In the genomic region with DNA sequence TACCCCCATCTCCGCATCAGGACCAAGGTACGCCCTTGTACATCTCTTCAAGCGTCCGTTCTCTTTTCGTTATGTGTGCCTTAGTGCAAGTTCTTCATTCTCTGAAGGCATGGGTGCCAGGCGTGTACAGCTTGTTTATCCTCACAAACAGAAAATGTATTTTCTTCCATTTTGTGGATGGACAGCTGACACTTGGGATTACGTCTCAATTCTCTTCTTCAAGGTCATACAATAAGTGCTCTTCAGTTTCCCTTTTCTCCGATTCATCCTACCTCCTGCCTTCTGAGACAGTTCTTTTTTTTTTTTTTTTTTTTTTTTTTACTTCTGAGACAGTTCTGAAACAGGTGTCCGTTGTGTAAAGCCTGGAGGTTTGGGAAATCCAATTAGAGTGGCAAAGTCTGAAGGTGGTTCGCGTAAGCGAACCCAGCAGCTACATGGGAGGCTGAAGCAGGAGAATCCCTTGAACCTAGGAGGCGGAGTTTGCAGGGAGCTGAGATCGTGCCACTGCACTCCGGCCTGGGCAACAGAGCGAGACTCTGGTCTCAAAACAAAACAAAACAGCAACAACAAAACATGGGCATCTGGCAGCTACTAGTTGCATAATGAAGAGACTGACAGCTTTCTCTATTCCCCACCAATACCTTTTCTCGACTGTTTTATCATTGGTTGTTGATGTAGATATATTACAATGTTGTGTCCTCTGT, we compare ENCODE assay signal across 8 cellular contexts. TPM values are rescaled to one million over a fixed set of nuclear protein-coding genes. Genes with fewer than 3 reads are reported as not detected.
DNase-seq lines count a peak whose midpoint lies in the region; ATAC-seq and TF ChIP-seq lines count a peak whose summit lies in the region.

No MANE protein-coding gene starts in this region.

- no peak for TF ChIP-seq CTCF in GM12865 (IDR thresholded peaks at IDR 0.05; ENCODE audit: insufficient read depth, low read depth, low read length, missing control alignments)
- no peak for TF ChIP-seq CTCF in OCI-LY1 (IDR thresholded peaks at IDR 0.05; ENCODE audit: low read length)
- TF ChIP-seq CTCF in epithelial cell of esophagus (IDR thresholded peaks at IDR 0.05; ENCODE audit: insufficient read depth, low read depth, low read length, missing control alignments) = no peak
- no peak for TF ChIP-seq CTCF in osteoblast (IDR thresholded peaks at IDR 0.05; ENCODE audit: extremely low read depth, low read depth, low read length)

- H3K27me3 ChIP-seq in OCI-LY1 (ENCODE audit: insufficient read depth, low read length) (no peaks in the 10 kb centered on the region), osteoblast (ENCODE audit: insufficient read depth, low read length) (no peaks in the 10 kb centered on the region)

- no peak for ATAC-seq in GM19467 (IDR thresholded peaks at IDR 0.05; ENCODE audit: unreplicated experiment)

- H3K79me2 ChIP-seq in OCI-LY1 (ENCODE audit: insufficient read depth, low read length) (peaks cover 17% of the 10 kb centered on the region), osteoblast (ENCODE audit: insufficient read depth, low read length) (peaks cover 49% of the 10 kb centered on the region)

- no peaks in the 10 kb centered on the region for H4K20me1 ChIP-seq in OCI-LY1 (ENCODE audit: insufficient read depth, low read length)
- peaks cover 15% of the 10 kb centered on the region for H4K20me1 ChIP-seq in osteoblast (ENCODE audit: insufficient read depth, low read length)

- H3K9ac ChIP-seq in OCI-LY1 (ENCODE audit: low read length) = peak overlapping the region; percentile 66

- H3F3A ChIP-seq in OCI-LY1 (ENCODE audit: insufficient read depth, low read length) = no peaks in the 10 kb centered on the region; the same call in 1 of the 2 replicates

- DNase-seq in GM12865 (ENCODE audit: low read depth) (peak; percentile 23), epithelial cell of esophagus (ENCODE audit: low read depth) (peak; percentile 13), osteoblast (ENCODE audit: insufficient read length, low spot score, missing footprints) (no peak), amniotic stem cell (lab: John Stamatoyannopoulos, UW) (no peak)
- DNase-seq in stimulated activated CD4-positive, alpha-beta T cell treated with anti-CD3 and anti-CD28 coated beads, Interleukin-2, amount 100 ng/mL, for 48 hours = no peak
- DNase-seq in stimulated activated naive CD4-positive, alpha-beta T cell treated with Interleukin-2 at 50 U/mL for 16 hours (lab: John Stamatoyannopoulos, UW) = no peak

- H3K27ac ChIP-seq in OCI-LY1 (ENCODE audit: low read depth, low read length, poor library complexity, severe bottlenecking) (peak overlapping the region; percentile 56), osteoblast (ENCODE audit: low read depth, low read length) (peak overlapping the region; percentile 43)

- no peaks in the 10 kb centered on the region for H3K9me3 ChIP-seq in OCI-LY1 (ENCODE audit: low read length)
- no peaks in the 10 kb centered on the region for H3K9me3 ChIP-seq in osteoblast (ENCODE audit: low read depth, low read length)

- peaks cover 30% of the 10 kb centered on the region for H3K36me3 ChIP-seq in OCI-LY1 (ENCODE audit: insufficient read depth, low read length)
- peaks cover 25% of the 10 kb centered on the region for H3K36me3 ChIP-seq in osteoblast (ENCODE audit: insufficient read depth, low read length)

- peak overlapping the region; percentile 88 for H3K4me2 ChIP-seq in OCI-LY1 (ENCODE audit: low read length)
- H3K4me2 ChIP-seq in osteoblast (ENCODE audit: insufficient read depth, low read length) = peak overlapping the region; percentile 98

- H3K9me2 ChIP-seq in OCI-LY1 (ENCODE audit: low read depth, low read length) = no peaks in the 10 kb centered on the region

- H3K4me1 ChIP-seq in OCI-LY1 (ENCODE audit: insufficient read depth, low read length, severe bottlenecking) (peaks cover 25% of the 10 kb centered on the region), osteoblast (ENCODE audit: insufficient read depth, low read length) (peaks cover 14% of the 10 kb centered on the region)

- peak overlapping the region; percentile 69 for H3K4me3 ChIP-seq in GM12865 (ENCODE audit: low read depth, low read length)
- peak overlapping the region; percentile 87 for H3K4me3 ChIP-seq in OCI-LY1 (ENCODE audit: low read depth, low read length, poor library complexity, severe bottlenecking)
- H3K4me3 ChIP-seq in epithelial cell of esophagus (ENCODE audit: low read length) = peak overlapping the region; percentile 50
- peak overlapping the region; percentile 83 for H3K4me3 ChIP-seq in osteoblast (ENCODE audit: insufficient read depth, low read length)

- H2AFZ ChIP-seq in OCI-LY1 (ENCODE audit: low read length) = no peak overlapping the region
- H2AFZ ChIP-seq in osteoblast (ENCODE audit: low read length) = peak overlapping the region; percentile 100

RNA-seq across cellular contexts. Expression of gene COX6A1, which starts 0.7 kb away (rescaled TPM):
- total RNA-seq in osteoblast = 224 and 256 TPM in 2 replicates

RNA-seq across cellular contexts. Expression of gene TRIAP1, which starts 7.5 kb away (rescaled TPM):
- 19.2 and 19.9 TPM in 2 replicates for total RNA-seq in osteoblast

RNA-seq across cellular contexts. Expression of gene GATC, which starts 7.6 kb away (rescaled TPM):
- 14.5 and 20.0 TPM in 2 replicates for total RNA-seq in osteoblast

RNA-seq across cellular contexts. Expression of gene SRSF9, which starts 30.9 kb away (rescaled TPM):
- total RNA-seq in osteoblast = 103 and 107 TPM in 2 replicates

RNA-seq across cellular contexts. Expression of gene DYNLL1, which starts 57.3 kb away (rescaled TPM):
- total RNA-seq in osteoblast = 162 and 168 TPM in 2 replicates

Comparison
In these comparisons a context has a peak if more than half of its experiments do, and no peak if none do; other contexts are left out.
1. DNase-seq: peak in GM12865 (single experiment) and epithelial cell of esophagus (single experiment); none in osteoblast (single experiment), stimulated activated CD4-positive, alpha-beta T cell treated with anti-CD3 and anti-CD28 coated beads, Interleukin-2, amount 100 ng/mL, for 48 hours (0 of 2), amniotic stem cell (single experiment) and stimulated activated naive CD4-positive, alpha-beta T cell treated with Interleukin-2 at 50 U/mL for 16 hours (single experiment).
2. Peak in every context shown above with its lines, with median percentiles within 50 percentile points of each other: H3K4me3 ChIP-seq.